In the genomic region with DNA sequence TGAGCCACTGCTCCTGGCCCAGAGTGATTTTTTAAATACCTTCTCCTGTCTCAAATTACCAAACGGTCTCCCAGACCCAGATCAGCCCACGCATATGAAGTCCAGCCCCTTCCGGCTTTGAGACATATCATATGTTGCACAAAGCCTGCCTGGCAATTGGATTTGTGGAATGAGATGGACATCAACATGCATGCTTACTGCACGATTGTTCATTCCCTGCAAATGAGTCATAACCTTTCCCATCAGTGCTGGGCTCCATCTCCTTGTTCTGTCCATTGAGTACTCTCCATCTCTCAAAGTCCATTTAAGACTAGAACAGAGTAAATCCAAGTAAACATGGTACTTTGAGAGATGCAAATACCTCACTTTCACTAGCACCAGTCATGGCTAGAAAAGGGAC, we compare ENCODE assay signal across 1 cellular context.
TF ChIP-seq lines count a peak whose summit lies in the region.

No MANE protein-coding gene starts in this region.

TF ChIP-seq in A549, 52 proteins besides CTCF, POLR2A, EP300 and RAD21 (continued from another document):
- TF ChIP-seq FOSL2 (IDR thresholded peaks at IDR 0.05): no peak
- 0 out of 2 replicates have a peak, but pooled peaks have one; percentile 7 for TF ChIP-seq FOSL2 (CRISPR knock-in tag; IDR thresholded peaks at IDR 0.05)
- TF ChIP-seq POLR2AphosphoS2 (conservative IDR thresholded peaks at IDR 0.05; ENCODE audit: low read length): no peak
